8 cellular contexts compared by ENCODE assay signal in genomic region chr2:240435955-240436625, GRCh38. TPM values are rescaled to one million over a fixed set of nuclear protein-coding genes. Genes with fewer than 3 reads are reported as not detected.
DNase-seq lines count a peak whose midpoint lies in the region; ATAC-seq and TF ChIP-seq lines count a peak whose summit lies in the region.

No MANE protein-coding gene starts in this region.

- 1% methylated on average over 58 to 86 of the region's 86 CpGs for WGBS in aorta, 2 donors

- DNase-seq in ACHN (peak; percentile 43), NCI-H526 treated with DMSO at 0.1 percent for 48 hours (lab: John Stamatoyannopoulos, UW) (peak; percentile 48), coronary artery (ENCODE audit: low spot score) (no peak), mesothelial cell of epicardium (ENCODE audit: low spot score in 2 of 2, unreplicated experiment in 2 of 2) (no peak), aorta (peak; percentile 56 to 82), NCI-H1436 (lab: John Stamatoyannopoulos, UW) (no peak)
- no peak for DNase-seq in activated effector memory CD4-positive, alpha-beta T cell treated with Interleukin-2 at 50 U/mL for 16 hours

- H3K4me1 ChIP-seq in aorta (ENCODE audit: control insufficient read depth in 1 of 2, insufficient read depth in 2 of 2, low read length in 2 of 2) = no peaks in the 10 kb centered on the region

- H3K4me3 Mint-ChIP-seq in mesothelial cell of epicardium = peak overlapping the region; percentile 65

- no peaks in the 10 kb centered on the region for H3K36me3 ChIP-seq in aorta (ENCODE audit: control insufficient read depth in 1 of 2, insufficient read depth in 2 of 2, low read length in 1 of 2)

- no peaks in the 10 kb centered on the region for H3K27me3 ChIP-seq in aorta (ENCODE audit: control insufficient read depth in 1 of 2, insufficient read depth in 2 of 2, low read length in 1 of 2)

- H3K36me3 Mint-ChIP-seq in mesothelial cell of epicardium = no peaks in the 10 kb centered on the region

- peaks cover 25% of the 10 kb centered on the region for H3K27me3 Mint-ChIP-seq in mesothelial cell of epicardium (ENCODE audit: low read depth)

- peaks cover 18% of the 10 kb centered on the region for H3K4me1 Mint-ChIP-seq in mesothelial cell of epicardium

- ATAC-seq in GM19035 (IDR thresholded peaks at IDR 0.05; ENCODE audit: unreplicated experiment) (peak; percentile 6), aorta (ENCODE audit: low FRiP score) (no peak)

- H3K9me3 ChIP-seq in aorta (ENCODE audit: control insufficient read depth, low read length) = no peaks in the 10 kb centered on the region

- H3K27ac ChIP-seq in coronary artery (peak overlapping the region; percentile 81 to 96), aorta (ENCODE audit: low read depth in 1 of 2, low read length in 2 of 2) (peak overlapping the region; percentile 28 to 34)

- H3K27ac Mint-ChIP-seq in mesothelial cell of epicardium = no peak overlapping the region

- TF ChIP-seq CTCF in coronary artery (IDR thresholded peaks at IDR 0.05) = no peak
- TF ChIP-seq CTCF in mesothelial cell of epicardium (IDR thresholded peaks at IDR 0.05; ENCODE audit: unreplicated experiment) = no peak

- in situ Hi-C loops in ACHN (cut with HindIII; ENCODE audit: low pct_ligation_motif_present, low pct_unique_long_range_greater_than_20kb, low sequenced_read_pairs) = no loop called here

- H3K4me3 ChIP-seq in coronary artery (peak overlapping the region; percentile 95), aorta (ENCODE audit: low read length in 2 of 2) (peak overlapping the region; percentile 71 to 80)

- intact Hi-C loops in aorta (cut with DNase I) = loop anchor here in 1 of 2 donors (1.0 to 5.0 kb wide), 2 partner anchors 62 to 159 kb away; no protein-coding TSS in a partner anchor

- H3K9me3 Mint-ChIP-seq in mesothelial cell of epicardium = no peaks in the 10 kb centered on the region

RNA-seq across cellular contexts. Expression of gene GPC1, which starts 0.6 kb away (rescaled TPM):
- total RNA-seq in mesothelial cell of epicardium = 86.1 to 89.7 TPM (median 88.0 TPM) in 3 replicates
- 10 to 100 TPM; 32.3 to 62.6 TPM for total RNA-seq in aorta
- 10 to 100 TPM; 28.0 to 66.8 TPM for polyA plus RNA-seq in aorta

Comparison
In these comparisons a context has a peak if more than half of its experiments do, and no peak if none do; other contexts are left out.
1. DNase-seq: peak in ACHN (single experiment), NCI-H526 treated with DMSO at 0.1 percent for 48 hours (single experiment) and aorta (2 of 2); none in coronary artery (single experiment), mesothelial cell of epicardium (0 of 2), activated effector memory CD4-positive, alpha-beta T cell treated with Interleukin-2 at 50 U/mL for 16 hours (single experiment) and NCI-H1436 (single experiment).